Comparison of ENCODE assay signal across 12 cellular contexts in genomic region chr12:83473408-83474095, GRCh38.
DNase-seq lines count a peak whose midpoint lies in the region; ATAC-seq and TF ChIP-seq lines count a peak whose summit lies in the region.
"Had no signal": no experiment of that assay in that cellular context is flagged by ENCODE, and none has a peak within 500 bp of the region (broad histone marks: within the 10 kb centered on the region; RNA-seq: fewer than 3 reads in every experiment).

No MANE protein-coding gene starts in this region.

- DNase-seq in epithelial cell of proximal tubule (ENCODE audit: low read depth), result peak; percentile 39
- no peak for DNase-seq in naive thymus-derived CD4-positive, alpha-beta T cell
- no peak for DNase-seq in thyroid gland
- no peak for DNase-seq in NCI-H2227 treated with DMSO at 0.1 percent for 48 hours (lab: John Stamatoyannopoulos, UW)
- no peak for DNase-seq in NCI-H2081 (lab: John Stamatoyannopoulos, UW)
- DNase-seq: activated CD4-positive, alpha-beta T cell treated with anti-CD3 and anti-CD28 coated beads for 1 hour; activated naive CD4-positive, alpha-beta T cell treated with anti-CD3 and anti-CD28 coated beads for 36 hours; CD4-positive, alpha-beta memory T cell had no signal

- TF ChIP-seq CTCF in epithelial cell of proximal tubule (conservative IDR thresholded peaks at IDR 0.05; ENCODE audit: low read depth, low read length) (no peak), thyroid gland (IDR thresholded peaks at IDR 0.05) (no peak)

- POLR2A ChIA-PET in naive thymus-derived CD4-positive, alpha-beta T cell (lab: Charles Lee), result no interaction called here

- ATAC-seq in GM18517 (IDR thresholded peaks at IDR 0.05; ENCODE audit: unreplicated experiment), result peak; percentile 99
- peak; percentile 91 for ATAC-seq in GM21528 (IDR thresholded peaks at IDR 0.05; ENCODE audit: low FRiP score, unreplicated experiment)
- ATAC-seq in HG03097 (IDR thresholded peaks at IDR 0.05; ENCODE audit: low FRiP score, unreplicated experiment), result peak; percentile 99
- no peak for ATAC-seq in naive thymus-derived CD4-positive, alpha-beta T cell

- TF ChIP-seq POLR2A in thyroid gland (IDR thresholded peaks at IDR 0.05), result no peak

- H3K36me3 Mint-ChIP-seq in naive thymus-derived CD4-positive, alpha-beta T cell, result no peaks in the 10 kb centered on the region
- H3K36me3 Mint-ChIP-seq: CD4-positive, alpha-beta memory T cell; IgD-negative memory B cell had no signal

- H3K27me3 ChIP-seq in naive thymus-derived CD4-positive, alpha-beta T cell (ENCODE audit: control insufficient read depth in 2 of 2, insufficient read depth in 2 of 2, low read length in 2 of 2), result no peaks in the 10 kb centered on the region
- H3K27me3 ChIP-seq in thyroid gland, result no peaks in the 10 kb centered on the region

- 61 to 64% methylated on average over 3 of the region's 3 CpGs for WGBS in thyroid gland, 2 donors

- no peaks in the 10 kb centered on the region for H3K9me3 ChIP-seq in naive thymus-derived CD4-positive, alpha-beta T cell (ENCODE audit: control insufficient read depth in 2 of 3, low read length in 3 of 3)
- no peaks in the 10 kb centered on the region for H3K9me3 ChIP-seq in thyroid gland

- intact Hi-C loops in naive thymus-derived CD4-positive, alpha-beta T cell (cut with micrococcal nuclease), result no loop called here
- intact Hi-C loops in thyroid gland (cut with DNase I), result no loop called here

- no peak overlapping the region for H3K4me3 Mint-ChIP-seq in naive thymus-derived CD4-positive, alpha-beta T cell
- H3K4me3 Mint-ChIP-seq: activated naive CD4-positive, alpha-beta T cell treated with anti-CD3 and anti-CD28 coated beads for 36 hours; CD4-positive, alpha-beta memory T cell; IgD-negative memory B cell had no signal

- CTCF ChIA-PET in naive thymus-derived CD4-positive, alpha-beta T cell (lab: Charles Lee), result interaction anchor here (0.6 kb wide), 1 partner anchor 10 kb away, joined by 3 read pairs; no protein-coding TSS in a partner anchor

- H3K36me3 ChIP-seq in naive thymus-derived CD4-positive, alpha-beta T cell (ENCODE audit: control insufficient read depth in 2 of 3, insufficient read depth in 3 of 3, low read length in 3 of 3), result no peaks in the 10 kb centered on the region
- H3K36me3 ChIP-seq in thyroid gland, result no peaks in the 10 kb centered on the region

- no peaks in the 10 kb centered on the region for H3K4me1 ChIP-seq in naive thymus-derived CD4-positive, alpha-beta T cell (ENCODE audit: control insufficient read depth in 2 of 2, insufficient read depth in 2 of 2, low read length in 2 of 2)
- H3K4me1 ChIP-seq in thyroid gland, result peaks cover 11 to 12% of the 10 kb centered on the region in 2 donors

- no peak overlapping the region for H3K27ac Mint-ChIP-seq in naive thymus-derived CD4-positive, alpha-beta T cell
- H3K27ac Mint-ChIP-seq: activated naive CD4-positive, alpha-beta T cell treated with anti-CD3 and anti-CD28 coated beads for 36 hours; CD4-positive, alpha-beta memory T cell; IgD-negative memory B cell had no signal

- H3K27ac ChIP-seq in naive thymus-derived CD4-positive, alpha-beta T cell (ENCODE audit: low read depth, low read length), result no peak overlapping the region
- H3K27ac ChIP-seq in thyroid gland, result no peak overlapping the region

- peaks cover 0 to 3% (median 0%) of the 10 kb centered on the region in 11 donors for H3K9me3 Mint-ChIP-seq in naive thymus-derived CD4-positive, alpha-beta T cell

- H3K4me3 ChIP-seq in epithelial cell of proximal tubule (ENCODE audit: low read depth, low read length) (peak overlapping the region; percentile 9), thyroid gland (replicated peaks in 1 of 3) (no peak overlapping the region)
- H3K4me3 ChIP-seq in naive thymus-derived CD4-positive, alpha-beta T cell (ENCODE audit: low read length), result no peak overlapping the region

- H3K4me1 Mint-ChIP-seq in naive thymus-derived CD4-positive, alpha-beta T cell, result no peaks in the 10 kb centered on the region
- H3K4me1 Mint-ChIP-seq: CD4-positive, alpha-beta memory T cell; IgD-negative memory B cell had no signal

- peaks cover 0 to 8% (median 0%) of the 10 kb centered on the region in 5 donors for H3K27me3 Mint-ChIP-seq in naive thymus-derived CD4-positive, alpha-beta T cell
- H3K27me3 Mint-ChIP-seq: CD4-positive, alpha-beta memory T cell; IgD-negative memory B cell had no signal
